In the genomic region with DNA sequence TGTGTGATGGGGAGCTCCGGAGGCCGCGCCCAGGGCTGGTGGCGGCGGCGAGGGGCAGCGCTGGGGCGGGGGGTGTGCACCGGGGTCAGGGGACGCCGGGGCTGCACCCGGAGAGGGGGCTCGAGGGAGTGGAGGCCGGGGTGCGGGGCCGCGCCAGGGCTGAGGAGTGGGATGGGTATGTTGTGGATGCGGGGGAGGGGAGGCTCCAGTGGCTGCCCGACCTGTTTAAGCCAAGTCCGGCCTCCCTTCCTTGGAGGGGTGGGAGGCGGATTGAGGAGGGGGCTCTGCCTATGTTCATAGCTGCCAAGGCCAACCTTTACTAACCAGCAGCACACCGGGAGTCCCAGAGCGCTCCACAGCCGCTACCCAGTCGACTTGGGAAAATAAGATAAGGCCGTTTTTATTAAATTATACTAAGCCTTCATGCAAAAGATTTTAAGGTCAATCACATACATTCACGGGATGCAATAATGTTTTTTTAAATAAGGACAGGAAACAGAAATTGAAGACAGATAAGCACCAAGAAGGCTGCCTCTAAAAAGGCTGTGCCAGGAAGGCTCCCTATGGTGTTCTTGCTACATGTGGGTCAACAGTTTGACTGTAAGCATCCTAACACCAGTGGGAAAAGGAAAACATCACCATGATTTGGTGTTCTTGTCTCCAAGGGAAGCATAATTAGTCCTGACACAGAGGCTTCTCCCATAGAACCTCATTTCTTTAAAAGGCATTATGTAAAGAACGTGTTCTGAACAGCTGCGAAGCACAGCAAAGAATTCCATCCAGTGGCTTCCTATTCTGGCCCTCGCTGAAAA, we compare ENCODE assay signal across 8 cellular contexts. TPM values are rescaled to one million over a fixed set of nuclear protein-coding genes. Genes with fewer than 3 reads are reported as not detected.
DNase-seq lines count a peak whose midpoint lies in the region; ATAC-seq, FAIRE-seq and TF ChIP-seq lines count a peak whose summit lies in the region.

No MANE protein-coding gene starts in this region.

- peak overlapping the region; percentile 92 for H2AK9ac ChIP-seq in IMR-90 (replicated peaks; ENCODE audit: low read depth, low read length, poor library complexity)

- peak overlapping the region; percentile 83 for H3K4ac ChIP-seq in IMR-90 (ENCODE audit: low read depth, low read length)

- H3K79me1 ChIP-seq in IMR-90 (ENCODE audit: low read depth in 1 of 2, low read length in 2 of 2), result peaks cover 12 to 25% of the 10 kb centered on the region in 2 experiments

- H3K79me2 ChIP-seq in keratinocyte (ENCODE audit: control insufficient read depth, insufficient read depth, low read length), result no peaks in the 10 kb centered on the region

- peak overlapping the region; percentile 61 for H2BK5ac ChIP-seq in IMR-90 (ENCODE audit: low read depth, low read length, poor library complexity, severe bottlenecking)

- POLR2A ChIA-PET in IMR-90 (lab: Charles Lee; ENCODE audit: unreplicated experiment), result interaction anchor here (0.7 kb wide), 2 partner anchors 29 to 154 kb away, joined by 7 to 8 read pairs; no protein-coding TSS in a partner anchor

- no peak for TF ChIP-seq POLR2A in IMR-90 (IDR thresholded peaks at IDR 0.05; ENCODE audit: low read depth, low read length)

- H3K27me3 Mint-ChIP-seq in CD4-positive, CD25-positive, alpha-beta regulatory T cell, result no peaks in the 10 kb centered on the region
- H3K27me3 Mint-ChIP-seq in activated naive CD8-positive, alpha-beta T cell treated with anti-CD3 and anti-CD28 coated beads, Interleukin-2, amount 50 U/mL, for 24 hours, result no peaks in the 10 kb centered on the region

- H3K9me1 ChIP-seq in IMR-90 (ENCODE audit: insufficient read depth, low read length), result peaks cover 7% of the 10 kb centered on the region
- no peaks in the 10 kb centered on the region for H3K9me1 ChIP-seq in keratinocyte (ENCODE audit: control insufficient read depth, extremely low read depth, insufficient read depth, low read length)

- H3K27ac ChIP-seq in CD4-positive, CD25-positive, alpha-beta regulatory T cell (ENCODE audit: insufficient read depth, low read length, poor library complexity, severe bottlenecking), result peak overlapping the region; percentile 69
- peak overlapping the region; percentile 57 for H3K27ac ChIP-seq in IMR-90 (ENCODE audit: insufficient read depth, low read length)
- H3K27ac ChIP-seq in keratinocyte (ENCODE audit: control insufficient read depth, insufficient read depth, low read length), result peak overlapping the region; percentile 39
- H3K27ac ChIP-seq in subcutaneous abdominal adipose tissue (ENCODE audit: low read depth, low read length), result no peak overlapping the region

- H3K9ac ChIP-seq in IMR-90 (ENCODE audit: low read depth, low read length) (peak overlapping the region; percentile 63), keratinocyte (ENCODE audit: control insufficient read depth, extremely low read depth, insufficient read depth, low read length) (peak overlapping the region; percentile 74), subcutaneous abdominal adipose tissue (ENCODE audit: low read length in 5 of 5) (no peak overlapping the region)

- dilution Hi-C loops in IMR-90 (cut with HindIII; ENCODE audit: low sequenced_read_pairs, unreplicated experiment), result no loop called here
- dilution Hi-C loops in keratinocyte (cut with MboI; ENCODE audit: extremely low pct_ligation_motif_present, low sequenced_read_pairs), result no loop called here

- peak overlapping the region; percentile 66 for H3K23ac ChIP-seq in IMR-90 (ENCODE audit: low read depth, low read length)

- H3K4me3 ChIP-seq in CD4-positive, CD25-positive, alpha-beta regulatory T cell (ENCODE audit: low read depth, low read length), result peak overlapping the region; percentile 51
- H3K4me3 ChIP-seq in IMR-90 (ENCODE audit: insufficient read depth, low read depth, low read length), result peak overlapping the region; percentile 43
- H3K4me3 ChIP-seq in keratinocyte (ENCODE audit: control insufficient read depth in 2 of 3, extremely low read depth in 1 of 3, insufficient read depth in 2 of 3, low read depth in 1 of 3, low read length in 3 of 3), result peak overlapping the region; percentile 46 to 69 (median 61)
- peak overlapping the region in 4 of 5 donors; percentile 57 to 67 (median 60) for H3K4me3 ChIP-seq in subcutaneous abdominal adipose tissue (ENCODE audit: low read depth in 1 of 5, low read length in 5 of 5)

- H3K4me2 ChIP-seq in IMR-90 (ENCODE audit: low read depth, low read length), result peak overlapping the region; percentile 59
- peak overlapping the region; percentile 86 for H3K4me2 ChIP-seq in keratinocyte (ENCODE audit: control insufficient read depth, extremely low read depth, insufficient read depth, low read depth, low read length)

- H4K8ac ChIP-seq in IMR-90 (ENCODE audit: low read depth in 2 of 2, low read length in 2 of 2), result peak overlapping the region; percentile 18 to 94

- H2BK15ac ChIP-seq in IMR-90 (ENCODE audit: low read depth, low read length), result peak overlapping the region; percentile 48; the same call in 1 of the 3 replicates

- no peak for FAIRE-seq in keratinocyte (lab: Jason Lieb, UNC)

- H3K4me1 Mint-ChIP-seq in CD4-positive, CD25-positive, alpha-beta regulatory T cell, result peaks cover 5 to 20% (median 9%) of the 10 kb centered on the region in 4 donors
- H3K4me1 Mint-ChIP-seq in activated naive CD8-positive, alpha-beta T cell treated with anti-CD3 and anti-CD28 coated beads, Interleukin-2, amount 50 U/mL, for 24 hours, result peaks cover 18% of the 10 kb centered on the region

- H3K18ac ChIP-seq in IMR-90 (ENCODE audit: low read depth, low read length), result peak overlapping the region; percentile 0; the same call in 1 of the 2 replicates

- no peaks in the 10 kb centered on the region for H3K36me3 ChIP-seq in CD4-positive, CD25-positive, alpha-beta regulatory T cell (ENCODE audit: control insufficient read depth, insufficient read depth, low read length)
- H3K36me3 ChIP-seq in IMR-90 (ENCODE audit: control insufficient read depth, insufficient read depth, low read length), result no peaks in the 10 kb centered on the region; the same call in none of the 2 replicates
- H3K36me3 ChIP-seq in keratinocyte (ENCODE audit: control insufficient read depth in 2 of 2, extremely low read depth in 1 of 2, insufficient read depth in 2 of 2, low read length in 2 of 2), result no peaks in the 10 kb centered on the region
- H3K36me3 ChIP-seq in subcutaneous abdominal adipose tissue (ENCODE audit: control insufficient read depth in 5 of 5, insufficient read depth in 5 of 5, low read length in 5 of 5), result no peaks in the 10 kb centered on the region

- peaks cover 17% of the 10 kb centered on the region for H3K4me1 ChIP-seq in CD4-positive, CD25-positive, alpha-beta regulatory T cell (ENCODE audit: control insufficient read depth, insufficient read depth, low read length, poor library complexity, severe bottlenecking)
- H3K4me1 ChIP-seq in IMR-90 (ENCODE audit: control insufficient read depth, insufficient read depth, low read length), result peaks cover 3% of the 10 kb centered on the region
- peaks cover 9% of the 10 kb centered on the region for H3K4me1 ChIP-seq in keratinocyte (ENCODE audit: control insufficient read depth, extremely low read depth, insufficient read depth, low read length)
- peaks cover 0 to 16% (median 9%) of the 10 kb centered on the region in 5 donors for H3K4me1 ChIP-seq in subcutaneous abdominal adipose tissue (ENCODE audit: control insufficient read depth in 5 of 5, insufficient read depth in 5 of 5, low read length in 5 of 5)

- ATAC-seq in CD4-positive, CD25-positive, alpha-beta regulatory T cell (ENCODE audit: low read depth in 2 of 2), result no peak
- peak; percentile 27 for ATAC-seq in GM19455 (IDR thresholded peaks at IDR 0.05; ENCODE audit: unreplicated experiment)
- no peak; the same call in 1 of the 2 replicates for ATAC-seq in IMR-90 (ENCODE audit: low read depth)
- ATAC-seq in activated naive CD8-positive, alpha-beta T cell treated with anti-CD3 and anti-CD28 coated beads, Interleukin-2, amount 50 U/mL, for 24 hours, result no peak

- H3K27ac Mint-ChIP-seq in CD4-positive, CD25-positive, alpha-beta regulatory T cell, result peak overlapping the region; percentile 65 to 81 (median 74)
- H3K27ac Mint-ChIP-seq in activated naive CD8-positive, alpha-beta T cell treated with anti-CD3 and anti-CD28 coated beads, Interleukin-2, amount 50 U/mL, for 24 hours, result peak overlapping the region; percentile 69

- H3K56ac ChIP-seq in IMR-90 (ENCODE audit: extremely low read depth, insufficient read depth, low read length), result peak overlapping the region; percentile 19; the same call in 1 of the 2 replicates

- no peaks in the 10 kb centered on the region for H4K20me1 ChIP-seq in IMR-90 (ENCODE audit: insufficient read depth, low read length)
- H4K20me1 ChIP-seq in keratinocyte (ENCODE audit: control insufficient read depth, extremely low read depth, insufficient read depth, low read length), result no peaks in the 10 kb centered on the region

- H3K14ac ChIP-seq in IMR-90 (replicated peaks; ENCODE audit: low read depth, low read length), result peak overlapping the region; percentile 74

- peak overlapping the region; percentile 13 for H4K5ac ChIP-seq in IMR-90 (ENCODE audit: low read depth, low read length)

- CTCF ChIA-PET in IMR-90 (lab: Yijun Ruan, JAX), result no interaction called here

- DNase-seq in CD4-positive, CD25-positive, alpha-beta regulatory T cell, result no peak
- DNase-seq in IMR-90 (no peak), keratinocyte (ENCODE audit: low read depth, low spot score) (no peak), NOMO-1 treated with DMSO at 0.1 percent for 48 hours (lab: John Stamatoyannopoulos, UW; ENCODE audit: unreplicated experiment) (no peak), COR-L47 (lab: John Stamatoyannopoulos, UW) (no peak)
- DNase-seq in activated naive CD8-positive, alpha-beta T cell treated with anti-CD3 and anti-CD28 coated beads, Interleukin-2, amount 50 U/mL, for 24 hours, result no peak

- peak overlapping the region; percentile 69 for H4K91ac ChIP-seq in IMR-90 (ENCODE audit: insufficient read depth, low read depth, low read length)

- in situ Hi-C loops in IMR-90 (cut with MboI; ENCODE audit: low sequenced_read_pairs), result no loop called here

- H2AFZ ChIP-seq in IMR-90 (replicated peaks; ENCODE audit: low read length, poor library complexity) (peak overlapping the region; percentile 94), keratinocyte (ENCODE audit: control insufficient read depth, low read length) (peak overlapping the region; percentile 65)

- BruUV-seq in IMR-90 (replicated peaks; lab: Mats Ljungman, UMichigan), result no TSS peak

- 0 out of 2 replicates have a peak overlapping the region, but pooled peaks have one; percentile 1 for H2BK20ac ChIP-seq in IMR-90 (ENCODE audit: low read depth, low read length)

- H3K4me3 Mint-ChIP-seq in CD4-positive, CD25-positive, alpha-beta regulatory T cell, result peak overlapping the region; percentile 71 to 90 (median 82)
- peak overlapping the region; percentile 75 for H3K4me3 Mint-ChIP-seq in activated naive CD8-positive, alpha-beta T cell treated with anti-CD3 and anti-CD28 coated beads, Interleukin-2, amount 50 U/mL, for 24 hours

- no peaks in the 10 kb centered on the region for H3K9me3 Mint-ChIP-seq in CD4-positive, CD25-positive, alpha-beta regulatory T cell
- no peaks in the 10 kb centered on the region for H3K9me3 Mint-ChIP-seq in activated naive CD8-positive, alpha-beta T cell treated with anti-CD3 and anti-CD28 coated beads, Interleukin-2, amount 50 U/mL, for 24 hours

- no CpG with 5 or more reads among the region's 30 CpGs for WGBS in IMR-90 (ENCODE audit: extremely low coverage in 2 of 2, insufficient read length in 1 of 2), 2 experiments

- TF ChIP-seq RAD21 in IMR-90 (IDR thresholded peaks at IDR 0.05; ENCODE audit: low read length), result no peak

- TF ChIP-seq CTCF in IMR-90 (conservative IDR thresholded peaks at IDR 0.05; ENCODE audit: low read depth, low read length) (no peak), keratinocyte (optimal IDR thresholded peaks at IDR 0.05 in 1 of 3, IDR thresholded peaks at IDR 0.05 in 1 of 3, conservative IDR thresholded peaks at IDR 0.05 in 1 of 3; ENCODE audit: extremely low read depth in 1 of 3, insufficient read depth in 2 of 3, low read length in 3 of 3) (no peak)

- H3K36me3 Mint-ChIP-seq in CD4-positive, CD25-positive, alpha-beta regulatory T cell, result peaks cover 1% of the 10 kb centered on the region
- H3K36me3 Mint-ChIP-seq in activated naive CD8-positive, alpha-beta T cell treated with anti-CD3 and anti-CD28 coated beads, Interleukin-2, amount 50 U/mL, for 24 hours (ENCODE audit: low read depth), result peaks cover under 1% of the 10 kb centered on the region

- H2BK120ac ChIP-seq in IMR-90 (ENCODE audit: low read depth, low read length), result 0 out of 2 replicates have a peak overlapping the region, but pooled peaks have one; percentile 35

- H3K27me3 ChIP-seq in CD4-positive, CD25-positive, alpha-beta regulatory T cell (ENCODE audit: control insufficient read depth, insufficient read depth, low read length), result no peaks in the 10 kb centered on the region
- H3K27me3 ChIP-seq in IMR-90 (ENCODE audit: control insufficient read depth, insufficient read depth, low read length), result no peaks in the 10 kb centered on the region
- no peaks in the 10 kb centered on the region for H3K27me3 ChIP-seq in keratinocyte (ENCODE audit: control insufficient read depth, extremely low read depth, insufficient read depth, low read length)
- no peaks in the 10 kb centered on the region for H3K27me3 ChIP-seq in subcutaneous abdominal adipose tissue (ENCODE audit: control insufficient read depth in 5 of 5, insufficient read depth in 4 of 5, low read length in 5 of 5)

- no peaks in the 10 kb centered on the region for H3K9me3 ChIP-seq in CD4-positive, CD25-positive, alpha-beta regulatory T cell (ENCODE audit: control insufficient read depth in 2 of 2, low read length in 2 of 2)
- no peaks in the 10 kb centered on the region for H3K9me3 ChIP-seq in IMR-90 (ENCODE audit: control insufficient read depth, insufficient read depth, low read length)
- no peaks in the 10 kb centered on the region for H3K9me3 ChIP-seq in keratinocyte (ENCODE audit: control insufficient read depth, low read depth, low read length)
- H3K9me3 ChIP-seq in subcutaneous abdominal adipose tissue (ENCODE audit: control insufficient read depth in 5 of 5, low read length in 5 of 5), result no peaks in the 10 kb centered on the region

- intact Hi-C loops in IMR-90 (cut with micrococcal nuclease), result no loop called here

- H2AK5ac ChIP-seq in IMR-90 (ENCODE audit: low read depth, low read length), result peak overlapping the region; percentile 76

RNA-seq across cellular contexts. Expression of a gene that starts 0.6 kb away (rescaled TPM):
- total RNA-seq in CD4-positive, CD25-positive, alpha-beta regulatory T cell, result 13.6 TPM
- 10 to 100 TPM in 3 of 4 donors, 1 to 10 TPM in 1; 5.2 to 11.9 (median 10.6) TPM for polyA plus RNA-seq in CD4-positive, CD25-positive, alpha-beta regulatory T cell
- total RNA-seq in IMR-90 (2012; rRNA removed), result 18.1 and 21.0 TPM in 2 replicates
- polyA plus RNA-seq in IMR-90 (2012; rRNA removed) (8.6 and 10.6 TPM in 2 replicates), keratinocyte (9.2 to 12.9 TPM (median 11.5 TPM) in 3 replicates)
- polyA plus RNA-seq in IMR-90 (2012; cell fraction: cytosol; rRNA removed), result 4.1 and 5.8 TPM in 2 replicates
- polyA plus RNA-seq in IMR-90 (2012; cell fraction: nucleus; rRNA removed; ENCODE audit: low replicate concordance), result 4.2 and 15.2 TPM in 2 replicates
- polyA plus RNA-seq in keratinocyte (2011; ENCODE audit: low read depth), result 4.3 TPM
- polyA plus RNA-seq in keratinocyte (2011; cell fraction: cytosol; rRNA removed), result 7.7 and 10.9 TPM in 2 replicates
- polyA plus RNA-seq in keratinocyte (2011; cell fraction: nucleus; rRNA removed), result 16.3 and 19.4 TPM in 2 replicates
- polyA plus RNA-seq in keratinocyte (2012; ENCODE audit: low replicate concordance), result 2.6 and 10.9 TPM in 2 replicates
- 8.9 to 30.1 TPM (median 18.7 TPM) in 3 replicates for polyA minus RNA-seq in keratinocyte
- 6.3 TPM for polyA minus RNA-seq in keratinocyte (2011; cell fraction: cytosol; rRNA and poly(A)+ RNA removed)
- polyA minus RNA-seq in keratinocyte (2011; cell fraction: nucleus; rRNA and poly(A)+ RNA removed), result 20.0 and 32.8 TPM in 2 replicates

RNA-seq across cellular contexts. Expression of a gene that starts 39.5 kb away (rescaled TPM):
- not detected for total RNA-seq in CD4-positive, CD25-positive, alpha-beta regulatory T cell
- polyA plus RNA-seq in CD4-positive, CD25-positive, alpha-beta regulatory T cell, result not detected
- total RNA-seq in IMR-90 (2012; rRNA removed), result not detected in 2 replicates
- polyA plus RNA-seq in IMR-90 (2012; rRNA removed), result 0.07 and 0.10 TPM in 2 replicates
- polyA plus RNA-seq in IMR-90 (2012; cell fraction: cytosol; rRNA removed), result 0.03 and 0.05 TPM in 2 replicates
- polyA plus RNA-seq in IMR-90 (2012; cell fraction: nucleus; rRNA removed; ENCODE audit: low replicate concordance), result 0.04 TPM in 1 of 2 replicates, not detected in the other
- polyA plus RNA-seq in keratinocyte, result 0.05 to 0.07 TPM in 2 of 3 replicates, not detected in the other
- polyA plus RNA-seq in keratinocyte (2011; ENCODE audit: low read depth), result not detected
- not detected in 2 replicates for polyA plus RNA-seq in keratinocyte (2011; cell fraction: cytosol; rRNA removed)
- not detected in 2 replicates for polyA plus RNA-seq in keratinocyte (2011; cell fraction: nucleus; rRNA removed)
- polyA plus RNA-seq in keratinocyte (2012; ENCODE audit: low replicate concordance), result 0.05 TPM in 1 of 2 replicates, not detected in the other
- not detected in 3 replicates for polyA minus RNA-seq in keratinocyte
- not detected for polyA minus RNA-seq in keratinocyte (2011; cell fraction: cytosol; rRNA and poly(A)+ RNA removed)
- polyA minus RNA-seq in keratinocyte (2011; cell fraction: nucleus; rRNA and poly(A)+ RNA removed), result not detected in 2 replicates

Comparison
In these comparisons a context has a peak if more than half of its experiments do, and no peak if none do; other contexts are left out.
1. H3K9ac ChIP-seq: peak in IMR-90 (single experiment) and keratinocyte (single experiment); none in subcutaneous abdominal adipose tissue (0 of 5).
2. Peak in every context shown above with its lines, with median percentiles within 50 percentile points of each other: H3K4me3 ChIP-seq.